ENCODE assay signal across 29 cellular contexts in the genomic region with DNA sequence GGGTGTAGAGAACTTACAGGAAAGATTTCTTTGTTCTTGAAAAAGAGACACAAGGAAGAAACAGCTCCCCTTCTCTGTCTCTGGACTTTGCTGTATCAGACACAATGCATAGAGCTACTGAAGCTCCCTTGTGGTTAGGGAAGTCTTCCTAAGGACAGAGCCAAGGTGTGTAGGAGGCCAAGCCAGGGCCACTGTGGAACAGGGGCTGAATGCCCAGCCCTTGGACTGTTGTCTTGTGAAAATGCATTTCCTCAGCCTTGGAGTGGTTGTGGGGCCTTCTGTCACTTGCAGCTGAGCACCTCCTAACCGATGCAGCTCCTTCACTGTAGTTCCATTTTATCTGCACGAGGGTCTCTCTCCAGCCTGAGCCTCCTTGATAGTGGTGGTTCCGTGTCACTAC.
"Had no signal": no experiment of that assay in that cellular context is flagged by ENCODE, and none has a peak within 500 bp of the region (broad histone marks: within the 10 kb centered on the region; RNA-seq: fewer than 3 reads in every experiment).

No MANE protein-coding gene starts in this region.

- H3K9me3 Mint-ChIP-seq: naive thymus-derived CD4-positive, alpha-beta T cell; natural killer cell; stimulated activated memory B cell treated with anti-CD40 and anti-IgM and Interleukin-4, amounts not matched to agents 10 μg/mL and 1 μg/mL and 100 μg/mL, for 72 hours; stimulated activated naive CD8-positive, alpha-beta T cell treated with anti-CD3 and anti-CD28 coated beads, Interleukin-15, amount 100 ng/mL, for 72 hours had no signal

- H3K27ac ChIP-seq: neural progenitor cell, ovary, parathyroid adenoma, psoas muscle, right lobe of liver, sigmoid colon, suprapubic skin, testis, tibial artery, transverse colon, upper lobe of left lung, vagina had no signal

- H3K27ac Mint-ChIP-seq: naive thymus-derived CD4-positive, alpha-beta T cell; natural killer cell; nephron; neural progenitor cell; progenitor cell of endocrine pancreas; stimulated activated memory B cell treated with anti-CD40 and anti-IgM and Interleukin-4, amounts not matched to agents 10 μg/mL and 1 μg/mL and 100 μg/mL, for 72 hours; stimulated activated naive CD8-positive, alpha-beta T cell treated with anti-CD3 and anti-CD28 coated beads, Interleukin-15, amount 100 ng/mL, for 72 hours had no signal

- H3K9me3 ChIP-seq: ovary, psoas muscle, right lobe of liver, sigmoid colon, suprapubic skin, testis, tibial artery, transverse colon, vagina had no signal

- DNase-seq: naive thymus-derived CD4-positive, alpha-beta T cell; natural killer cell; occipital lobe; ovary; posterior cingulate gyrus; psoas muscle; right cardiac atrium; right lobe of liver; sigmoid colon; small intestine; stimulated activated CD4-positive, alpha-beta T cell treated with anti-CD3 and anti-CD28 coated beads, Interleukin-15, amount 100 ng/mL, for 24 hours; stimulated activated CD4-positive, alpha-beta T cell treated with anti-CD3 and anti-CD28 coated beads, Interleukin-2, amount 100 ng/mL, for 24 hours; stimulated activated CD4-positive, alpha-beta T cell treated with anti-CD3 and anti-CD28 coated beads, Interleukin-2, amount 100 ng/mL, for 48 hours; stimulated activated CD4-positive, alpha-beta T cell treated with anti-CD3 and anti-CD28 coated beads, Interleukin-4, amount 100 ng/mL, for 24 hours; stimulated activated naive CD4-positive, alpha-beta T cell; stimulated activated naive CD8-positive, alpha-beta T cell treated with anti-CD3 and anti-CD28 coated beads, Interleukin-15, amount 100 ng/mL, for 72 hours; stimulated activated naive CD8-positive, alpha-beta T cell treated with anti-CD3 and anti-CD28 coated beads, Interleukin-15, Interleukin-2, amounts not matched to agents 100 U/mL and 50 U/mL, for 24 hours; substantia nigra; testis; tibial artery; transverse colon; upper lobe of left lung had no signal

- H3K27me3 Mint-ChIP-seq: progenitor cell of endocrine pancreas; stimulated activated memory B cell treated with anti-CD40 and anti-IgM and Interleukin-4, amounts not matched to agents 10 μg/mL and 1 μg/mL and 100 μg/mL, for 72 hours had no signal

- H3K36me3 Mint-ChIP-seq: naive thymus-derived CD4-positive, alpha-beta T cell; natural killer cell; neural progenitor cell; stimulated activated memory B cell treated with anti-CD40 and anti-IgM and Interleukin-4, amounts not matched to agents 10 μg/mL and 1 μg/mL and 100 μg/mL, for 72 hours had no signal

- H3K4me3 ChIP-seq: neural progenitor cell, ovary, psoas muscle, right lobe of liver, sigmoid colon, suprapubic skin, testis, tibial artery, transverse colon, upper lobe of left lung, vagina had no signal

- H3K4me3 Mint-ChIP-seq: naive thymus-derived CD4-positive, alpha-beta T cell; natural killer cell; nephron; neural progenitor cell; stimulated activated memory B cell treated with anti-CD40 and anti-IgM and Interleukin-4, amounts not matched to agents 10 μg/mL and 1 μg/mL and 100 μg/mL, for 72 hours; stimulated activated naive CD8-positive, alpha-beta T cell treated with anti-CD3 and anti-CD28 coated beads, Interleukin-15, amount 100 ng/mL, for 72 hours had no signal

- H3K27me3 ChIP-seq: neural progenitor cell, ovary, right lobe of liver, sigmoid colon, suprapubic skin, testis, tibial artery, transverse colon, upper lobe of left lung, vagina had no signal

- H3K36me3 ChIP-seq: neural progenitor cell, ovary, right lobe of liver, sigmoid colon, suprapubic skin, tibial artery, transverse colon, upper lobe of left lung, vagina had no signal

- H3K4me1 Mint-ChIP-seq: naive thymus-derived CD4-positive, alpha-beta T cell; natural killer cell; nephron; stimulated activated memory B cell treated with anti-CD40 and anti-IgM and Interleukin-4, amounts not matched to agents 10 μg/mL and 1 μg/mL and 100 μg/mL, for 72 hours; stimulated activated naive CD8-positive, alpha-beta T cell treated with anti-CD3 and anti-CD28 coated beads, Interleukin-15, amount 100 ng/mL, for 72 hours had no signal

- H3K4me1 ChIP-seq: parathyroid adenoma, psoas muscle, right lobe of liver, sigmoid colon, suprapubic skin, testis, tibial artery, transverse colon, upper lobe of left lung, vagina had no signal
